In the genomic region with DNA sequence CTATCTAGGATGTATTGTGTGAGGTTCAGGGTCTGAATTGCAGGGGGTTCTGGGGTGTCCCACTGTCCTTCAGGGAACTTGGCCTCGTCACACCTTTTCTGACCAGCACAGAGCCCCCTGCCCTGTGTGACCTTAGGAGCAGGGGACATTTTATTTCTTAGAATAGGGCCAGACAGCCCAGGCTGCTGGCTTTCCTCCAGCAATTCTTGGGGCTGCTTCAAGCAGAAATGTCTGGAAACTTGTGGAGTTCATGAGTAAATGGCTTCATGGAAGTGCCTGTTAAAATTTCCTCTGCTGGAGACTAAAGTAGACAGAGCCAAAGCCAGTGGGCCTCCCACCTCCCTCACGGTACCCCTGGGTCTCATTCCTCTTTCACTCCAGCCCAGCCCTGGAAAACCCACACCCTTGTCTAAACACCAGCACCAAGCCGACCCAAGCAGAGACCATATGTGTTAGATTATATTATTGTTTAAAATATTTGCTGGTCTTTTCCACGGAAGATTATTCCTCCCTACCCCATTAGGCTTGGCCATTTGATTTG, we compare ENCODE assay signal across 29 cellular contexts.
"Had no signal": no experiment of that assay in that cellular context is flagged by ENCODE, and none has a peak within 500 bp of the region (broad histone marks: within the 10 kb centered on the region; RNA-seq: fewer than 3 reads in every experiment).

No MANE protein-coding gene starts in this region.

- H3K9ac ChIP-seq: SK-N-SH had no signal

- ATAC-seq: left lung; sciatic nerve; stimulated activated memory B cell treated with anti-CD40 and anti-IgM and Interleukin-4, amounts not matched to agents 10 μg/mL and 1 μg/mL and 100 μg/mL, for 72 hours had no signal

- H3K9me3 ChIP-seq: breast epithelium, colonic mucosa, heart left ventricle, left lung, neutrophil, SK-N-SH, testis, transverse colon had no signal

- DNase-seq: activated CD4-positive, alpha-beta memory T cell treated with anti-CD3 and anti-CD28 coated beads for 36 hours; activated CD4-positive, alpha-beta T cell treated with anti-CD3 and anti-CD28 coated beads for 4 hours; activated CD8-positive, alpha-beta memory T cell treated with anti-CD3 and anti-CD28 coated beads, Interleukin-2, amount 50 U/mL, for 4 hours; activated effector memory CD4-positive, alpha-beta T cell treated with anti-CD3 and anti-CD28 coated beads, Interleukin-2, amount 50 U/mL, for 16 hours; activated naive CD4-positive, alpha-beta T cell treated with anti-CD3 and anti-CD28 coated beads for 36 hours; activated naive CD8-positive, alpha-beta T cell treated with anti-CD3 and anti-CD28 coated beads for 36 hours; activated T-cell treated with anti-CD3 and anti-CD28 coated beads, Interleukin-2, amount 50 U/mL, for 1 hour; amniotic stem cell; colonic mucosa; dorsolateral prefrontal cortex; effector memory CD4-positive, alpha-beta T cell; foreskin fibroblast; heart left ventricle; kidney glomerular epithelial cell; left lung; nephron progenitor cell; SK-N-SH; small intestine; stimulated activated CD4-positive, alpha-beta T cell treated with anti-CD3 and anti-CD28 coated beads, Interleukin-4, amount 100 ng/mL, for 4 hours; stimulated activated CD8-positive, alpha-beta memory T cell treated with anti-CD3 and anti-CD28 coated beads, Interleukin-4, amount 100 ng/mL, for 48 hours; SW 1271; T-helper 9 cell; testis; transverse colon had no signal

- H3K36me3 ChIP-seq: breast epithelium, colonic mucosa, heart left ventricle, left lung, neutrophil, transverse colon had no signal

- H3K4me1 ChIP-seq: breast epithelium, colonic mucosa, left lung, testis had no signal

- H3K27ac ChIP-seq: breast epithelium, colonic mucosa, dorsolateral prefrontal cortex, left lung, neutrophil, testis, transverse colon, VCaP had no signal

- H3K4me3 ChIP-seq: breast epithelium, colonic mucosa, dorsolateral prefrontal cortex, heart left ventricle, left lung, testis, transverse colon had no signal

- H3K4me2 ChIP-seq: SK-N-SH had no signal

- H3K27me3 ChIP-seq: breast epithelium, colonic mucosa, dorsolateral prefrontal cortex, heart left ventricle, left lung, neutrophil, testis, transverse colon had no signal
